Comparison of ENCODE assay signal across 23 cellular contexts in genomic region chr5:89277791-89278190, GRCh38.
DNase-seq lines count a peak whose midpoint lies in the region; ATAC-seq, FAIRE-seq and TF ChIP-seq lines count a peak whose summit lies in the region.
"Had no signal": no experiment of that assay in that cellular context is flagged by ENCODE, and none has a peak within 500 bp of the region (broad histone marks: within the 10 kb centered on the region; RNA-seq: fewer than 3 reads in every experiment).

No MANE protein-coding gene starts in this region.

- H3K9me3 Mint-ChIP-seq in natural killer cell: peaks cover 0 to 4% of the 10 kb centered on the region in 2 donors
- H3K9me3 Mint-ChIP-seq: endodermal cell, mesothelial cell of epicardium had no signal

- H3K27me3 Mint-ChIP-seq in natural killer cell (ENCODE audit: low read depth in 2 of 2): peaks cover 0 to 2% of the 10 kb centered on the region in 2 donors

- no peak overlapping the region for H3K27ac Mint-ChIP-seq in natural killer cell
- H3K27ac Mint-ChIP-seq: activated naive CD4-positive, alpha-beta T cell treated with anti-CD3 and anti-CD28 coated beads, Interleukin-2, amount 50 U/mL, for 72 hours; endodermal cell; mesothelial cell of epicardium had no signal

- no peaks in the 10 kb centered on the region for H3K36me3 Mint-ChIP-seq in natural killer cell
- H3K36me3 Mint-ChIP-seq: activated naive CD4-positive, alpha-beta T cell treated with anti-CD3 and anti-CD28 coated beads, Interleukin-2, amount 50 U/mL, for 72 hours; mesothelial cell of epicardium; stimulated activated memory B cell treated with anti-CD40 and anti-IgM and Interleukin-4, amounts not matched to agents 10 μg/mL and 1 μg/mL and 100 μg/mL, for 72 hours had no signal

- H3K27ac ChIP-seq in SJSA1 (peak overlapping the region; percentile 45), thoracic aorta (no peak overlapping the region)
- H3K27ac ChIP-seq: HL-60, Peyer's patch had no signal

- FAIRE-seq in H54 (lab: Jason Lieb, UNC): peak; percentile 78
- FAIRE-seq: GM12891, islet of Langerhans had no signal

- ATAC-seq in thoracic aorta (ENCODE audit: insufficient number of reproducible peaks, low FRiP score, low read depth) (peak; percentile 37), natural killer cell (no peak)
- ATAC-seq: activated naive CD4-positive, alpha-beta T cell treated with anti-CD3 and anti-CD28 coated beads, Interleukin-2, amount 50 U/mL, for 72 hours; stimulated activated memory B cell treated with anti-CD40 and anti-IgM and Interleukin-4, amounts not matched to agents 10 μg/mL and 1 μg/mL and 100 μg/mL, for 72 hours had no signal

- TF ChIP-seq POLR2A in H54 (IDR thresholded peaks at IDR 0.05; ENCODE audit: low read depth, low read length): no peak

- H3K4me3 ChIP-seq in SJSA1 (no peak overlapping the region), fibroblast of mammary gland (ENCODE audit: control insufficient read depth, low read depth, low read length) (no peak overlapping the region), thoracic aorta (no peak overlapping the region)
- H3K4me3 ChIP-seq: Peyer's patch, smooth muscle cell had no signal

- TF ChIP-seq CTCF in fibroblast of mammary gland (conservative IDR thresholded peaks at IDR 0.05; ENCODE audit: control insufficient read depth, insufficient read depth, low read depth, low read length) (no peak), thoracic aorta (IDR thresholded peaks at IDR 0.05) (no peak), natural killer cell (IDR thresholded peaks at IDR 0.05) (no peak), GM13976 (IDR thresholded peaks at IDR 0.05; ENCODE audit: borderline replicate concordance, control extremely low read depth, extremely low read depth, insufficient read depth, missing control alignments) (no peak)

- in situ Hi-C loops in GM13976 (cut with MboI; ENCODE audit: low sequenced_read_pairs, unreplicated experiment): loop anchor here (25.0 kb wide), 1 partner anchor 390 kb away; the partner anchor contains the start of gene MEF2C

- H3K4me3 Mint-ChIP-seq in natural killer cell: no peak overlapping the region
- H3K4me3 Mint-ChIP-seq: endodermal cell; mesothelial cell of epicardium; stimulated activated memory B cell treated with anti-CD40 and anti-IgM and Interleukin-4, amounts not matched to agents 10 μg/mL and 1 μg/mL and 100 μg/mL, for 72 hours had no signal

- H3K4me1 ChIP-seq in SJSA1 (replicated peaks) (peaks cover 41% of the 10 kb centered on the region), thoracic aorta (ENCODE audit: control insufficient read depth in 1 of 2, low read depth in 2 of 2) (peaks cover 16 to 37% of the 10 kb centered on the region in 2 donors)
- H3K4me1 ChIP-seq: Peyer's patch had no signal

- DNase-seq in H54 (ENCODE audit: insufficient read length, low spot score): peak; percentile 21
- DNase-seq in SJSA1 (ENCODE audit: low read depth in 1 of 2, low spot score in 2 of 2): peak; percentile 50 to 52
- peak; percentile 58 for DNase-seq in fibroblast of mammary gland (ENCODE audit: low read depth)
- no peak for DNase-seq in thoracic aorta (ENCODE audit: low spot score)
- no peak for DNase-seq in SW 1271 (lab: John Stamatoyannopoulos, UW)
- DNase-seq in natural killer cell: no peak
- no peak for DNase-seq in GM13976 (ENCODE audit: low spot score)
- DNase-seq: activated CD4-positive, alpha-beta T cell treated with anti-CD3 and anti-CD28 coated beads for 4 hours; caudate nucleus; endodermal cell; head of caudate nucleus; NCI-H1930; NCI-H748 treated with DMSO at 0.1 percent for 48 hours; nucleus accumbens; Peyer's patch; T-helper 2 cell had no signal

- intact Hi-C loops in natural killer cell (cut with micrococcal nuclease): no loop called here

- H3K36me3 ChIP-seq in SJSA1 (no peaks in the 10 kb centered on the region), thoracic aorta (no peaks in the 10 kb centered on the region)
- H3K36me3 ChIP-seq: Peyer's patch had no signal

- H3K27me3 ChIP-seq in SJSA1 (replicated peaks) (no peaks in the 10 kb centered on the region), thoracic aorta (replicated peaks; ENCODE audit: insufficient read depth) (no peaks in the 10 kb centered on the region)
- H3K27me3 ChIP-seq: Peyer's patch had no signal

- H3K9me3 ChIP-seq in SJSA1 (replicated peaks) (no peaks in the 10 kb centered on the region), thoracic aorta (no peaks in the 10 kb centered on the region)
- H3K9me3 ChIP-seq: Peyer's patch had no signal

- H3K4me1 Mint-ChIP-seq in natural killer cell: peaks cover 0 to 3% of the 10 kb centered on the region in 2 donors

Comparison
In these comparisons a context has a peak if more than half of its experiments do, and no peak if none do; other contexts are left out.
1. DNase-seq: peak in H54 (single experiment), SJSA1 (2 of 2) and fibroblast of mammary gland (single experiment); none in thoracic aorta (single experiment), SW 1271 (0 of 2), natural killer cell (single experiment) and GM13976 (single experiment).